13 cellular contexts compared by ENCODE assay signal in the genomic region with DNA sequence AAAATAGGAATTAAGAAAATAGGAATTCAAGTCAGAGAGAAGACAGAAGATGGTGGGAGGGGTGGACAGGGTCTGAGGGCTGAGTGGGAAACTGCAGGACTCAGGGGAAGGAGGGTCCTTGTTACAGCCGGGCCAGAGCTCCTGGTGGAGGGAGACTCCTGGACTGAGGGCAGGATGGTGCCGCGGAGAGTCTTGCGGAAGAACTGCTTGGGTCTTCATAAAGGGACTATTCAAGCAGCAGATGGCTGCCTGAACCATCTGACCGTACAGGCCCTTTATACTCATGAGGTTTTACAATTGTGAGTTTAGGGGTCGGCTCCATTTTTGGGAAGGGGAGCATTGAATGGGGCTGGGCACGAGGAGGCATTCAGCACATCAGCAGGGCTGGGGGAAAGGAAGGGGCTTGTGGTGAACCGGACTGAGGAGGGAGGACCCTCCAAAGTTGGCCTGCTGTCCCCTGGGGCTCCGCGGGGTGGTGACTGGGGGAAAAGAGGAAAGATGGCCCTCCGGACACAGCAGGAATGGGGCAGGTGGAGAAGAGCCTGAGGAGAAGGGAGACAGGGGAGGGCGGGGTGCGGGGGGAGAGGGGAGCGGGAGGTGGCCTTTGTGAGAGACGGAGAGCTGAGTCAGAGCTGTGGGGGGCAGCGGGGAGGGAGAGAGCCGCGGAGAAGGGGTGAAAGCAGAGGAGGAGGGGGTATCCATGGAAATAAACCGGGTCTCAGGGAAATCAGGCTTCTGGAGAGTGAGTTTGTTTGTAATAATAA. TPM values are rescaled to one million over a fixed set of nuclear protein-coding genes. Genes with fewer than 3 reads are reported as not detected.
DNase-seq lines count a peak whose midpoint lies in the region; ATAC-seq and TF ChIP-seq lines count a peak whose summit lies in the region.
"Had no signal": no experiment of that assay in that cellular context is flagged by ENCODE, and none has a peak within 500 bp of the region (broad histone marks: within the 10 kb centered on the region; RNA-seq: fewer than 3 reads in every experiment).

No MANE protein-coding gene starts in this region.

- TF ChIP-seq CTCF in dorsolateral prefrontal cortex (IDR thresholded peaks at IDR 0.05 in 54 of 56, conservative IDR thresholded peaks at IDR 0.05 in 2 of 56; ENCODE audit: low read depth in 1 of 56, partially characterized antibody in 56 of 56) (no peak), nephron progenitor cell (IDR thresholded peaks at IDR 0.05) (no peak)

- ATAC-seq in GM19035 (IDR thresholded peaks at IDR 0.05; ENCODE audit: unreplicated experiment) (no peak), GM19463 (IDR thresholded peaks at IDR 0.05; ENCODE audit: unreplicated experiment) (no peak), GM18502 (IDR thresholded peaks at IDR 0.05; ENCODE audit: poor library complexity, unreplicated experiment) (no peak)
- no peak for ATAC-seq in activated CD8-positive, alpha-beta memory T cell treated with anti-CD3 and anti-CD28 coated beads, Interleukin-2, amount 10 ng/mL, durations not matched to agents 7 days and 5 days

- H3K9me3 Mint-ChIP-seq in nephron progenitor cell = no peaks in the 10 kb centered on the region
- H3K9me3 Mint-ChIP-seq in activated CD8-positive, alpha-beta memory T cell treated with anti-CD3 and anti-CD28 coated beads, Interleukin-2, amount 10 ng/mL, durations not matched to agents 7 days and 5 days (ENCODE audit: low read depth) = no peaks in the 10 kb centered on the region

- peak overlapping the region in 58 of 59 donors; percentile 60 to 99 (median 97) for H3K27ac ChIP-seq in dorsolateral prefrontal cortex

- H3K9me3 ChIP-seq in ES-I3 (ENCODE audit: control insufficient read depth, insufficient read depth, low read length) = no peaks in the 10 kb centered on the region

- H3K36me3 Mint-ChIP-seq in nephron progenitor cell (ENCODE audit: low read depth) = no peaks in the 10 kb centered on the region
- no peaks in the 10 kb centered on the region for H3K36me3 Mint-ChIP-seq in activated CD8-positive, alpha-beta memory T cell treated with anti-CD3 and anti-CD28 coated beads, Interleukin-2, amount 10 ng/mL, durations not matched to agents 7 days and 5 days

- H3K27me3 ChIP-seq in dorsolateral prefrontal cortex = no peaks in the 10 kb centered on the region

- peak overlapping the region; percentile 45 to 95 (median 84) for H3K4me3 ChIP-seq in dorsolateral prefrontal cortex

- H3K4me3 Mint-ChIP-seq in nephron progenitor cell = peak overlapping the region; percentile 67
- H3K4me3 Mint-ChIP-seq in activated CD8-positive, alpha-beta memory T cell treated with anti-CD3 and anti-CD28 coated beads, Interleukin-2, amount 10 ng/mL, durations not matched to agents 7 days and 5 days = no peak overlapping the region

- H3K9ac ChIP-seq in ES-I3 (ENCODE audit: low read depth, low read length) = peak overlapping the region; percentile 84

- H3K36me3 ChIP-seq in ES-I3 (ENCODE audit: insufficient read depth, low read length) = peaks cover 2% of the 10 kb centered on the region; the same call in 1 of the 2 replicates

- peaks cover 85% of the 10 kb centered on the region for H3K27me3 Mint-ChIP-seq in nephron progenitor cell (ENCODE audit: low read depth, poor library complexity)
- H3K27me3 Mint-ChIP-seq in activated CD8-positive, alpha-beta memory T cell treated with anti-CD3 and anti-CD28 coated beads, Interleukin-2, amount 10 ng/mL, durations not matched to agents 7 days and 5 days = peaks cover 49% of the 10 kb centered on the region

- CTCF ChIA-PET in activated CD8-positive, alpha-beta memory T cell treated with anti-CD3 and anti-CD28 coated beads, Interleukin-2, amount 10 ng/mL, durations not matched to agents 7 days and 5 days (lab: Charles Lee) = interaction anchor here (1.0 to 2.9 kb wide), 6 partner anchors 9 to 146 kb away, joined by 3 to 14 read pairs (median 6); a partner anchor contains a TSS

- no peak overlapping the region for H3K27ac Mint-ChIP-seq in nephron progenitor cell
- no peak overlapping the region for H3K27ac Mint-ChIP-seq in activated CD8-positive, alpha-beta memory T cell treated with anti-CD3 and anti-CD28 coated beads, Interleukin-2, amount 10 ng/mL, durations not matched to agents 7 days and 5 days

- peaks cover 10% of the 10 kb centered on the region for H3K4me1 Mint-ChIP-seq in nephron progenitor cell
- H3K4me1 Mint-ChIP-seq in activated CD8-positive, alpha-beta memory T cell treated with anti-CD3 and anti-CD28 coated beads, Interleukin-2, amount 10 ng/mL, durations not matched to agents 7 days and 5 days = peaks cover 5% of the 10 kb centered on the region

- H3K4me1 ChIP-seq in ES-I3 (ENCODE audit: insufficient read depth, low read length) = no peaks in the 10 kb centered on the region; the same call in 1 of the 2 replicates

- intact Hi-C loops in dorsolateral prefrontal cortex (cut with DNase I) = loop anchor here in 1 of 2 donors (5.0 kb wide), 1 partner anchor 74 kb away; a partner anchor contains a TSS

- DNase-seq in NCI-H69 (lab: John Stamatoyannopoulos, UW) = peak; percentile 54
- DNase-seq in dorsolateral prefrontal cortex = peak in 3 of 10 donors; percentile 51 to 86 (median 73)
- no peak for DNase-seq in nephron progenitor cell
- no peak for DNase-seq in activated CD8-positive, alpha-beta memory T cell treated with anti-CD3 and anti-CD28 coated beads, Interleukin-2, amount 10 ng/mL, durations not matched to agents 7 days and 5 days
- DNase-seq: erythroblast; Right ventricle myocardium superior; stimulated activated CD4-positive, alpha-beta T cell treated with anti-CD3 and anti-CD28 coated beads, Interleukin-4, amount 100 ng/mL, for 24 hours had no signal

RNA-seq across cellular contexts. Expression of a gene that starts 1.5 kb away (rescaled TPM):
- 100 to 1,000 TPM in 114 of 120 experiments, 10 to 100 TPM in 6; 83.0 to 177 (median 133) TPM for total RNA-seq in dorsolateral prefrontal cortex
- 1 to 10 TPM; 2.3 to 2.6 TPM for total RNA-seq in activated CD8-positive, alpha-beta memory T cell treated with anti-CD3 and anti-CD28 coated beads, Interleukin-2, amount 10 ng/mL, durations not matched to agents 7 days and 5 days

RNA-seq across cellular contexts. Expression of a gene that starts 20.2 kb away (rescaled TPM):
- total RNA-seq in dorsolateral prefrontal cortex = 100 to 1,000 TPM in 70 of 120 experiments, 10 to 100 TPM in 50; 67.5 to 174 (median 103) TPM
- 100 to 1,000 TPM; 173 to 212 TPM for total RNA-seq in activated CD8-positive, alpha-beta memory T cell treated with anti-CD3 and anti-CD28 coated beads, Interleukin-2, amount 10 ng/mL, durations not matched to agents 7 days and 5 days

RNA-seq across cellular contexts. Expression of a gene that starts 45.1 kb away (rescaled TPM):
- total RNA-seq in dorsolateral prefrontal cortex = under 1 TPM in 20 of 120 experiments, not detected in 100; 0.10 to 0.43 (median 0.18) TPM
- under 1 TPM; 0.09 TPM for total RNA-seq in activated CD8-positive, alpha-beta memory T cell treated with anti-CD3 and anti-CD28 coated beads, Interleukin-2, amount 10 ng/mL, durations not matched to agents 7 days and 5 days
- total RNA-seq: lung microvascular endothelial cell, M059J had no signal

RNA-seq across cellular contexts. Expression of a gene that starts 47.7 kb away (rescaled TPM):
- total RNA-seq in dorsolateral prefrontal cortex = 1 to 10 TPM in 16 of 120 experiments, under 1 TPM in 70, not detected in 34; 0.17 to 2.5 (median 0.62) TPM
- 1 to 10 TPM in 1 of 2 experiments, under 1 TPM in 1; 0.47 to 1.6 TPM for total RNA-seq in activated CD8-positive, alpha-beta memory T cell treated with anti-CD3 and anti-CD28 coated beads, Interleukin-2, amount 10 ng/mL, durations not matched to agents 7 days and 5 days

Comparison
In these comparisons a context has a peak if more than half of its experiments do, and no peak if none do; other contexts are left out.
1. RNA of a gene that starts 1.5 kb away (total RNA-seq): 83.0 to 177 TPM in dorsolateral prefrontal cortex; 2.3 to 2.6 TPM in activated CD8-positive, alpha-beta memory T cell treated with anti-CD3 and anti-CD28 coated beads, Interleukin-2, amount 10 ng/mL, durations not matched to agents 7 days and 5 days; every median in the first group is over 10 times any median in the second.